8 cellular contexts compared by ENCODE assay signal in genomic region chr19:29714953-29715694, GRCh38. TPM values are rescaled to one million over a fixed set of nuclear protein-coding genes. Genes with fewer than 3 reads are reported as not detected.
DNase-seq lines count a peak whose midpoint lies in the region; ATAC-seq and TF ChIP-seq lines count a peak whose summit lies in the region.

Gene C19orf12, minus strand, starts transcription at chr19:29715261. Its CDS starts 6,848 bp downstream, at chr19:29708413.

- no peaks in the 10 kb centered on the region for H3K9me3 Mint-ChIP-seq in activated T-helper 2 cell treated with anti-CD3 and anti-CD28 coated beads, Interferon-gamma antibody, Interleukin-2, Interleukin-4, amounts not matched to agents 10 μg/mL and 5 μg/mL and 100 μg/mL, durations not matched to agents 14 hours and 24 hours and 36 hours
- H3K9me3 Mint-ChIP-seq in natural killer cell treated with Interleukin-12 subunit alpha and Interleukin-12 subunit beta and Interleukin-15 and Interleukin-18, amount 100 ng/mL, for 72 hours = no peaks in the 10 kb centered on the region

- H3K27ac ChIP-seq in PC-3 (ENCODE audit: low read length) = peak within 1 kb of the TSS; percentile 54
- H3K27ac ChIP-seq in substantia nigra (ENCODE audit: low read depth, low read length, poor library complexity, severe bottlenecking) = peak within 1 kb of the TSS; percentile 93

- intact Hi-C loops in PC-3 (cut with micrococcal nuclease) = no loop called here
- intact Hi-C loops in activated T-helper 2 cell treated with anti-CD3 and anti-CD28 coated beads, Interferon-gamma antibody, Interleukin-2, Interleukin-4, amounts not matched to agents 10 μg/mL and 5 μg/mL and 100 μg/mL, durations not matched to agents 14 hours and 24 hours and 36 hours (cut with micrococcal nuclease) = loop anchor here (1.0 to 5.0 kb wide), 2 partner anchors 10 to 227 kb away; partner anchors contain the start of gene URI1

- no peaks in the 10 kb centered on the region for H3K9me3 ChIP-seq in PC-3 (ENCODE audit: low read length)

- peak within 1 kb of the TSS; percentile 90 for H3K9ac ChIP-seq in PC-3 (ENCODE audit: low read length)

- TF ChIP-seq CTCF in PC-3 (conservative IDR thresholded peaks at IDR 0.05; ENCODE audit: low read depth, low read length) = no peak
- TF ChIP-seq CTCF in fibroblast of pulmonary artery (IDR thresholded peaks at IDR 0.05; ENCODE audit: low read length, missing control alignments) = no peak

- H3K4me3 Mint-ChIP-seq in activated T-helper 2 cell treated with anti-CD3 and anti-CD28 coated beads, Interferon-gamma antibody, Interleukin-2, Interleukin-4, amounts not matched to agents 10 μg/mL and 5 μg/mL and 100 μg/mL, durations not matched to agents 14 hours and 24 hours and 36 hours (ENCODE audit: low read depth) = peak within 1 kb of the TSS; percentile 94
- peak within 1 kb of the TSS; percentile 91 for H3K4me3 Mint-ChIP-seq in natural killer cell treated with Interleukin-12 subunit alpha and Interleukin-12 subunit beta and Interleukin-15 and Interleukin-18, amount 100 ng/mL, for 72 hours

- POLR2A ChIA-PET in PC-3 (lab: Charles Lee; ENCODE audit: unreplicated experiment) = interaction anchor here (0.5 to 1.1 kb wide), 4 partner anchors 21 to 109 kb away, joined by 3 to 4 read pairs (median 3); no protein-coding TSS in a partner anchor

- H3K36me3 Mint-ChIP-seq in activated T-helper 2 cell treated with anti-CD3 and anti-CD28 coated beads, Interferon-gamma antibody, Interleukin-2, Interleukin-4, amounts not matched to agents 10 μg/mL and 5 μg/mL and 100 μg/mL, durations not matched to agents 14 hours and 24 hours and 36 hours (ENCODE audit: low read depth) = peaks cover 36% of the 10 kb centered on the region
- H3K36me3 Mint-ChIP-seq in natural killer cell treated with Interleukin-12 subunit alpha and Interleukin-12 subunit beta and Interleukin-15 and Interleukin-18, amount 100 ng/mL, for 72 hours = no peaks in the 10 kb centered on the region

- BruUV-seq in PC-3 (replicated peaks; lab: Mats Ljungman, UMichigan) = no TSS peak

- peaks cover 10% of the 10 kb centered on the region for H3K4me1 ChIP-seq in PC-3 (ENCODE audit: insufficient read depth, low read length)

- H3F3A ChIP-seq in PC-3 (ENCODE audit: low read length, unreplicated experiment) = no peaks in the 10 kb centered on the region

- DNase-seq in C1 segment of cervical spinal cord (lab: John Stamatoyannopoulos, UW) (peak in 12 of 14 donors; percentile 34 to 83 (median 62)), GM19238 (ENCODE audit: insufficient read length, low spot score) (peak; percentile 55), PC-3 (peak; percentile 37), fibroblast of pulmonary artery (ENCODE audit: low read depth) (peak; percentile 36), substantia nigra (lab: John Stamatoyannopoulos, UW) (peak in 40 of 49 donors; percentile 26 to 87 (median 58))
- DNase-seq in activated T-helper 2 cell treated with anti-CD3 and anti-CD28 coated beads, Interferon-gamma antibody, Interleukin-2, Interleukin-4, amounts not matched to agents 10 μg/mL and 5 μg/mL and 100 μg/mL, durations not matched to agents 14 hours and 24 hours and 36 hours (ENCODE audit: low spot score) = peak; percentile 71
- peak; percentile 79 for DNase-seq in natural killer cell treated with Interleukin-12 subunit alpha and Interleukin-12 subunit beta and Interleukin-15 and Interleukin-18, amount 100 ng/mL, for 72 hours (ENCODE audit: low spot score)

- H3K9me2 ChIP-seq in PC-3 (replicated peaks; ENCODE audit: low read length) = no peaks in the 10 kb centered on the region

- H3K27ac Mint-ChIP-seq in activated T-helper 2 cell treated with anti-CD3 and anti-CD28 coated beads, Interferon-gamma antibody, Interleukin-2, Interleukin-4, amounts not matched to agents 10 μg/mL and 5 μg/mL and 100 μg/mL, durations not matched to agents 14 hours and 24 hours and 36 hours = peak within 1 kb of the TSS; percentile 94
- peak within 1 kb of the TSS; percentile 94 to 96 for H3K27ac Mint-ChIP-seq in natural killer cell treated with Interleukin-12 subunit alpha and Interleukin-12 subunit beta and Interleukin-15 and Interleukin-18, amount 100 ng/mL, for 72 hours

- ATAC-seq in HG03378 (IDR thresholded peaks at IDR 0.05; ENCODE audit: unreplicated experiment) (peak; percentile 48), PC-3 (peak; percentile 78)
- peak; percentile 86 to 88 for ATAC-seq in natural killer cell treated with Interleukin-12 subunit alpha and Interleukin-12 subunit beta and Interleukin-15 and Interleukin-18, amount 100 ng/mL, for 72 hours

- H3K79me2 ChIP-seq in PC-3 (ENCODE audit: low read length) = peaks cover 3% of the 10 kb centered on the region; the same call in 1 of the 2 replicates

- peak within 1 kb of the TSS; percentile 80 for H2AFZ ChIP-seq in PC-3 (ENCODE audit: low read length)

- H3K27me3 Mint-ChIP-seq in activated T-helper 2 cell treated with anti-CD3 and anti-CD28 coated beads, Interferon-gamma antibody, Interleukin-2, Interleukin-4, amounts not matched to agents 10 μg/mL and 5 μg/mL and 100 μg/mL, durations not matched to agents 14 hours and 24 hours and 36 hours (ENCODE audit: low read depth) = no peaks in the 10 kb centered on the region
- H3K27me3 Mint-ChIP-seq in natural killer cell treated with Interleukin-12 subunit alpha and Interleukin-12 subunit beta and Interleukin-15 and Interleukin-18, amount 100 ng/mL, for 72 hours = no peaks in the 10 kb centered on the region

- peak within 1 kb of the TSS; percentile 80 for H3K4me3 ChIP-seq in PC-3 (ENCODE audit: low read length)
- H3K4me3 ChIP-seq in fibroblast of pulmonary artery (replicated peaks; ENCODE audit: low read depth, low read length) = peak within 1 kb of the TSS; percentile 81

- H3K36me3 ChIP-seq in PC-3 (ENCODE audit: low read depth, low read length) = no peaks in the 10 kb centered on the region

- CTCF ChIA-PET in PC-3 (lab: Charles Lee) = no interaction called here

- peak within 1 kb of the TSS; percentile 90 for H3K4me2 ChIP-seq in PC-3 (ENCODE audit: low read length)

- no peaks in the 10 kb centered on the region for H3K27me3 ChIP-seq in PC-3 (ENCODE audit: low read length)

- no peaks in the 10 kb centered on the region for H4K20me1 ChIP-seq in PC-3 (ENCODE audit: low read length)

- peaks cover 45% of the 10 kb centered on the region for H3K4me1 Mint-ChIP-seq in activated T-helper 2 cell treated with anti-CD3 and anti-CD28 coated beads, Interferon-gamma antibody, Interleukin-2, Interleukin-4, amounts not matched to agents 10 μg/mL and 5 μg/mL and 100 μg/mL, durations not matched to agents 14 hours and 24 hours and 36 hours (ENCODE audit: low read depth)
- peaks cover 46 to 54% of the 10 kb centered on the region in 2 donors for H3K4me1 Mint-ChIP-seq in natural killer cell treated with Interleukin-12 subunit alpha and Interleukin-12 subunit beta and Interleukin-15 and Interleukin-18, amount 100 ng/mL, for 72 hours (ENCODE audit: low read depth in 2 of 2)

RNA-seq across cellular contexts. Expression of gene C19orf12, which starts in this region (rescaled TPM):
- 11.8 and 25.2 TPM in 2 replicates for total RNA-seq in PC-3 (2014; rRNA removed)
- 41.9 and 42.2 TPM in 2 replicates for total RNA-seq in activated T-helper 2 cell treated with anti-CD3 and anti-CD28 coated beads, Interferon-gamma antibody, Interleukin-2, Interleukin-4, amounts not matched to agents 10 μg/mL and 5 μg/mL and 100 μg/mL, durations not matched to agents 14 hours and 24 hours and 36 hours
- 10 to 100 TPM; 44.8 to 50.8 TPM for total RNA-seq in natural killer cell treated with Interleukin-12 subunit alpha and Interleukin-12 subunit beta and Interleukin-15 and Interleukin-18, amount 100 ng/mL, for 72 hours

Comparison
In these comparisons a context has a peak if more than half of its experiments do, and no peak if none do; other contexts are left out.
1. Peak in every context shown above with its lines: DNase-seq, ATAC-seq, H3K4me3 ChIP-seq and H3K27ac ChIP-seq.